Comparison of ENCODE assay signal across 1 cellular context in the genomic region with DNA sequence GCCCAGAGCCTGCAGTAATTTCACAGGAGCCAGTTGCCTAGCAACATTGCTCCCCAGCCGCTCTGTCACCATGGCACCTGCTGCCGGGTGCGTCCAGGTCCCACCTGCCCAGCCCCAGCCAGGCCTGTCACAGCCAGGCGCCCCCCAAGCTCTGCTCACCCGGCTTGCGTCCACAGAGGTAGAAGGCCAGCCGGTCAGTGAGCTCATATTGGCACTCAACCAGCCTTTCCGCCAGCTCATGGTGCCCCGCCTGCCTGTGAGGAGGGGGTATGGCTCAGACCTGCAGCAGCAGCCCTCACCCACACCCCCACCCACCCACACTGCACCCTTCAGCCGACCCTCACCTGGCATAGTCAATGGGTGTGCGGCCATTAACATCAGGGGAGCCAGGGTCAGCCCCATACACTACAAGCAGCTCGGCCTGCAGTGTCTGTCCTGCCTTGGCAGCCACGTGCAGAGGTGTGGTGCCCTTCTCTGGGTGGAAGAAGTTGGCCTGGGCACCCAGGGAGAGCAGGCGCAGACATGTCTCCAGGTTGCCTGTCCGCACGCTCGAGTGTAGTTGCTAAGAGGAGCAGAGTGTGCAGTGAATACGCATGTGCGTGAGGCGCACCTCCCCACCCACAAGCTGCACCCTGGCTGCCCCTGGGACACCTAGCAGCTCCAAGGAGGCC.
TF ChIP-seq lines count a peak whose summit lies in the region.

No MANE protein-coding gene starts in this region.

TF ChIP-seq in H1, 55 proteins besides CTCF, POLR2A, EP300 and RAD21:
- TF ChIP-seq TCF12 (IDR thresholded peaks at IDR 0.05; ENCODE audit: low read depth, low read length), result no peak
- TF ChIP-seq JUN (IDR thresholded peaks at IDR 0.05; ENCODE audit: low read depth, low read length), result no peak
- TF ChIP-seq SRF (IDR thresholded peaks at IDR 0.05; ENCODE audit: low read depth, low read length), result no peak
- TF ChIP-seq TAF7 (optimal IDR thresholded peaks at IDR 0.05; ENCODE audit: borderline replicate concordance, low read depth, low read length), result no peak
- no peak for TF ChIP-seq SIRT6 (IDR thresholded peaks at IDR 0.05; ENCODE audit: low read length)
- TF ChIP-seq, protein P1, sequence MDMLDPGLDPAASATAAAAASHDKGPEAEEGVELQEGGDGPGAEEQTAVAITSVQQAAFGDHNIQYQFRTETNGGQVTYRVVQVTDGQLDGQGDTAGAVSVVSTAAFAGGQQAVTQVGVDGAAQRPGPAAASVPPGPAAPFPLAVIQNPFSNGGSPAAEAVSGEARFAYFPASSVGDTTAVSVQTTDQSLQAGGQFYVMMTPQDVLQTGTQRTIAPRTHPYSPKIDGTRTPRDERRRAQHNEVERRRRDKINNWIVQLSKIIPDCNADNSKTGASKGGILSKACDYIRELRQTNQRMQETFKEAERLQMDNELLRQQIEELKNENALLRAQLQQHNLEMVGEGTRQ (IDR thresholded peaks at IDR 0.05; ENCODE audit: low read length), result no peak
- TF ChIP-seq BACH1 (IDR thresholded peaks at IDR 0.05; ENCODE audit: low read length), result no peak
- no peak for TF ChIP-seq GTF2F1 (IDR thresholded peaks at IDR 0.05; ENCODE audit: borderline replicate concordance, low read depth, low read length)
- TF ChIP-seq, protein P2, sequence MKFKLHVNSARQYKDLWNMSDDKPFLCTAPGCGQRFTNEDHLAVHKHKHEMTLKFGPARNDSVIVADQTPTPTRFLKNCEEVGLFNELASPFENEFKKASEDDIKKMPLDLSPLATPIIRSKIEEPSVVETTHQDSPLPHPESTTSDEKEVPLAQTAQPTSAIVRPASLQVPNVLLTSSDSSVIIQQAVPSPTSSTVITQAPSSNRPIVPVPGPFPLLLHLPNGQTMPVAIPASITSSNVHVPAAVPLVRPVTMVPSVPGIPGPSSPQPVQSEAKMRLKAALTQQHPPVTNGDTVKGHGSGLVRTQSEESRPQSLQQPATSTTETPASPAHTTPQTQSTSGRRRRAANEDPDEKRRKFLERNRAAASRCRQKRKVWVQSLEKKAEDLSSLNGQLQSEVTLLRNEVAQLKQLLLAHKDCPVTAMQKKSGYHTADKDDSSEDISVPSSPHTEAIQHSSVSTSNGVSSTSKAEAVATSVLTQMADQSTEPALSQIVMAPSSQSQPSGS (IDR thresholded peaks at IDR 0.05; ENCODE audit: low read length), result no peak
- TF ChIP-seq ZNF274 (IDR thresholded peaks at IDR 0.05; ENCODE audit: borderline replicate concordance, extremely low read depth, low read length), result no peak
- no peak for TF ChIP-seq TBP (IDR thresholded peaks at IDR 0.05; ENCODE audit: low read depth, low read length)
- no peak for TF ChIP-seq TEAD4 (IDR thresholded peaks at IDR 0.05; ENCODE audit: low read depth, low read length)
- TF ChIP-seq RFX5 (IDR thresholded peaks at IDR 0.05; ENCODE audit: borderline replicate concordance, low read depth, low read length), result no peak
- TF ChIP-seq KDM1A (IDR thresholded peaks at IDR 0.05; ENCODE audit: borderline replicate concordance, low read length), result no peak
- TF ChIP-seq, protein P3, sequence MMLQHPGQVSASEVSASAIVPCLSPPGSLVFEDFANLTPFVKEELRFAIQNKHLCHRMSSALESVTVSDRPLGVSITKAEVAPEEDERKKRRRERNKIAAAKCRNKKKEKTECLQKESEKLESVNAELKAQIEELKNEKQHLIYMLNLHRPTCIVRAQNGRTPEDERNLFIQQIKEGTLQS (IDR thresholded peaks at IDR 0.05; ENCODE audit: insufficient read depth, low read depth, low read length), result no peak
TF ChIP-seq in H1: peak in this region for 0.
